In the genomic region with DNA sequence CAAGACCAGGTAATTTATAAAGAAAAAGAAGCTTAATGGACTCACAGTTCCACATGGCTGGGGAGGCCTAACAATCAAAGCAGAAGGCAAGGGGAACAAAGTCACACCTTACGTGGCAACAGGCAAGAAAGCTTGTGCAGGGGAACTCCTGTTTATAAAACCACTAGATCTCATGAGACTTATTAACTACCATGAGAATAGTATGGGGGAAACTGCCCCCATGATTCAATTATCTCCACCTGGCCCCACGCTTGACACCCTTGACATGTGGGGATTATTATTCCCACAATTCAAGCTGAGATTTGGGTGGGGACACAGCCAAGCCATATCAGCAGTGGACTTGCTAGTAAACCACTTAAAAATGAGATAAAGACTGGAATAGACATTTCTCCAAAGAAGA, we compare ENCODE assay signal across 27 cellular contexts.
"Had no signal": no experiment of that assay in that cellular context is flagged by ENCODE, and none has a peak within 500 bp of the region (broad histone marks: within the 10 kb centered on the region; RNA-seq: fewer than 3 reads in every experiment).

No MANE protein-coding gene starts in this region.

- DNase-seq: stimulated activated CD4-positive, alpha-beta T cell treated with anti-CD3 and anti-CD28 coated beads, Interleukin-2, amount 100 ng/mL, for 48 hours; stimulated activated CD4-positive, alpha-beta T cell treated with anti-CD3 and anti-CD28 coated beads, Interleukin-4, amount 100 ng/mL, for 1 hour; stimulated activated CD4-positive, alpha-beta T cell treated with anti-CD3 and anti-CD28 coated beads, Interleukin-4, amount 100 ng/mL, for 24 hours; stimulated activated CD4-positive, alpha-beta T cell treated with anti-CD3 and anti-CD28 coated beads, Interleukin-4, amount 100 ng/mL, for 4 hours; stimulated activated CD8-positive, alpha-beta memory T cell treated with anti-CD3 and anti-CD28 coated beads, Interleukin-4, amount 100 ng/mL, for 48 hours; stimulated activated naive B cell treated with anti-CD40 and anti-IgM and Interleukin-4, amounts not matched to agents 10 μg/mL and 1 μg/mL and 100 μg/mL, for 72 hours; stimulated activated naive CD4-positive, alpha-beta T cell; stimulated activated naive CD4-positive, alpha-beta T cell treated with Interleukin-2 at 50 U/mL for 16 hours; stimulated activated naive CD8-positive, alpha-beta T cell treated with anti-CD3 and anti-CD28 coated beads, Interleukin-15, amount 100 ng/mL, for 72 hours; stimulated activated naive CD8-positive, alpha-beta T cell treated with anti-CD3 and anti-CD28 coated beads, Interleukin-15, Interleukin-2, amounts not matched to agents 100 U/mL and 50 U/mL, for 24 hours; stomach; substantia nigra; testis; thyroid gland; tibial artery; transverse colon; trophoblast cell; upper lobe of left lung; upper lobe of right lung; uterus had no signal

- H3K27ac ChIP-seq: stomach, suprapubic skin, testis, thoracic aorta, thyroid gland, tibial artery, tibial nerve, transverse colon, upper lobe of left lung, upper lobe of right lung, uterus, vagina had no signal

- FAIRE-seq: urothelium cell line had no signal

- H3K4me3 ChIP-seq: stomach, suprapubic skin, testis, thoracic aorta, thyroid gland, tibial artery, tibial nerve, transverse colon, upper lobe of left lung, upper lobe of right lung, uterus, vagina had no signal

- H3K36me3 ChIP-seq: stomach, suprapubic skin, thoracic aorta, thyroid gland, tibial artery, tibial nerve, transverse colon, upper lobe of left lung, upper lobe of right lung, uterus, vagina had no signal

- ATAC-seq: stimulated activated effector memory CD8-positive, alpha-beta T cell treated with anti-CD3 and anti-CD28 coated beads, Interleukin-12 subunit alpha, Interleukin-12 subunit beta, amount 100 ng/mL, for 72 hours; stimulated activated memory B cell treated with anti-CD40 and anti-IgM and Interleukin-4, amounts not matched to agents 10 μg/mL and 1 μg/mL and 100 μg/mL, for 72 hours; stimulated activated naive B cell treated with anti-CD40 and anti-IgM and Interleukin-4, amounts not matched to agents 10 μg/mL and 1 μg/mL and 100 μg/mL, for 72 hours; stimulated activated naive CD8-positive, alpha-beta T cell treated with anti-CD3 and anti-CD28 coated beads, Interleukin-15, amount 100 ng/mL, for 72 hours; stimulated activated naive CD8-positive, alpha-beta T cell treated with anti-CD3 and anti-CD28 coated beads, Interleukin-15, Interleukin-2, amounts not matched to agents 100 U/mL and 50 U/mL, for 24 hours; upper lobe of right lung had no signal

- H3K4me1 ChIP-seq: stomach, suprapubic skin, testis, thyroid gland, tibial artery, tibial nerve, transverse colon, upper lobe of left lung, upper lobe of right lung, uterus, vagina had no signal

- H3K9me3 ChIP-seq: stomach, suprapubic skin, testis, thoracic aorta, thyroid gland, tibial artery, tibial nerve, transverse colon, upper lobe of left lung, upper lobe of right lung, uterus, vagina had no signal

- H3K27me3 ChIP-seq: stomach, suprapubic skin, testis, thyroid gland, tibial artery, tibial nerve, transverse colon, upper lobe of left lung, upper lobe of right lung, uterus, vagina had no signal
